Comparison of ENCODE assay signal across 13 cellular contexts in the genomic region with DNA sequence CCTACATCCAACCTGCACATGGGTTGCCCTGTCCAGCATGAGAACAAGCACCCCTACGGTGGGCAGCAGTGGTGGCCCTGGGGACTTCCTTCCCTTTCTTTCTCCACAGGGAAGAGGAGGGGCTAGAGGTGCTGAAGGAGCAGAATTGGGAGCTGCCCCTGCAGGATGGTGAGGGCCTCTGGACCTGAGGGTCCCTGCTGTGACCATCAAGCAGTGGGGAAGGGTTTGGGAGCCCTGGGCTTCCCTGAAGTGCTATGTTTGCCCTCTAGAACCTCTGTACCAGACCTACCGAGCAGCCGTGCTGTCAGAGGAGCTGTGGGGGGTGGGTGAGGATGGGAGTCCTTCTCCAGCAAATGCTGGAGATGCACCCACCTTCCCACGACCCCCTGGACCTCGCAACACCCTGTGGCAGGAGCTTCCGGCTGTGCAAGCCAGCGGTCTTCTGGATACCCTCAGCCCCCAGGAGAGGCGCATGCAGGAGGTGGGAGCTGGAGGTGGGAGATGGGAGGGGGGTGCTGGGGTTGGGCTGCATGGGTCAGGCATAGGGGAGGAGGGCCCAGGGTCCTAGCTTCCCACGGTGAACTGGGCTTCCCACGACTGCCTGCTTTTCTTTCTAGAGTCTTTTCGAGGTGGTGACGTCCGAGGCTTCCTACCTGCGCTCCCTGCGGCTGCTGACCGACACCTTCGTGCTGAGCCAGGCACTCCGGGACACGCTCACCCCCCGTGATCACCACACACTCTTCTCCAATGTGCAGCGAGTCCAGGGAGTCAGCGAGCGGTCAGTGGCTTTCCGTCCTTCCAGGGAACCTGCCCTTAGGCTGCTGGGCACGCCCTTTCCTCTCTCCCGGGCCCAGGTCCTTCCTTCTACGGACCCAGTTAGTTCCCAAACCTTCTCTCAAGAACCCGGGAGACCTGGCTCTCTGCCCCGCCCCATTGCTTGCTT. TPM values are rescaled to one million over a fixed set of nuclear protein-coding genes. Genes with fewer than 3 reads are reported as not detected.
A peak's percentile ranks its signal among the peaks of the same experiment; 100 is the strongest.
DNase-seq lines count a peak whose midpoint lies in the region; ATAC-seq, FAIRE-seq and TF ChIP-seq lines count a peak whose summit lies in the region.
"Had no signal": no experiment of that assay in that cellular context is flagged by ENCODE, and none has a peak within 500 bp of the region (broad histone marks: within the 10 kb centered on the region; RNA-seq: fewer than 3 reads in every experiment).

No MANE protein-coding gene starts in this region.

- no peaks in the 10 kb centered on the region for H3K36me3 Mint-ChIP-seq in astrocyte (ENCODE audit: low read depth, unreplicated experiment)

- no peaks in the 10 kb centered on the region for H4K20me1 ChIP-seq in astrocyte (ENCODE audit: insufficient read depth, low read length)

- H2BK12ac ChIP-seq in neuronal stem cell (ENCODE audit: low read length), result no peak overlapping the region

- H3K14ac ChIP-seq in neuronal stem cell (ENCODE audit: low read length), result peak overlapping the region; percentile 86

- no peaks in the 10 kb centered on the region for H3K79me2 ChIP-seq in astrocyte (ENCODE audit: insufficient read depth, low read length)

- H3K18ac ChIP-seq in neuronal stem cell (ENCODE audit: low read length), result peak overlapping the region; percentile 79

- H3K27ac ChIP-seq in astrocyte (ENCODE audit: low read depth, low read length) (no peak overlapping the region), iPS-18a (ENCODE audit: low read length) (no peak overlapping the region), neuronal stem cell (replicated peaks; ENCODE audit: low read length) (no peak overlapping the region)

- H3K4me3 ChIP-seq in astrocyte (ENCODE audit: insufficient read depth, low read depth, low read length) (no peak overlapping the region), iPS-18a (ENCODE audit: low read length) (peak overlapping the region; percentile 79), neuronal stem cell (ENCODE audit: low read length in 2 of 2) (peak overlapping the region; percentile 5 to 72)

- no peak for ATAC-seq in GM21526 (IDR thresholded peaks at IDR 0.05; ENCODE audit: low FRiP score, unreplicated experiment)
- ATAC-seq in GM18861 (IDR thresholded peaks at IDR 0.05; ENCODE audit: unreplicated experiment), result no peak
- ATAC-seq: Right ventricle myocardium inferior had no signal

- H3K79me1 ChIP-seq in neuronal stem cell (ENCODE audit: low read depth, low read length), result no peaks in the 10 kb centered on the region

- H4K8ac ChIP-seq in neuronal stem cell (ENCODE audit: low read depth, low read length), result no peak overlapping the region

- peak overlapping the region; percentile 53 for H2AK5ac ChIP-seq in neuronal stem cell (ENCODE audit: low read depth, low read length)

- no peak for FAIRE-seq in astrocyte (lab: Jason Lieb, UNC)

- H3K4me1 Mint-ChIP-seq in astrocyte (ENCODE audit: low read depth, unreplicated experiment), result peaks cover 8% of the 10 kb centered on the region

- WGBS in neuronal stem cell (ENCODE audit: extremely low coverage in 2 of 2, insufficient read length in 2 of 2, insufficient replicate concordance in 1 of 2), 2 donors, result no CpG with 5 or more reads among the region's 29 CpGs

- peak overlapping the region; percentile 90 for H3K23ac ChIP-seq in neuronal stem cell (ENCODE audit: low read depth, low read length, poor library complexity)

- no peak overlapping the region for H3K4me3 Mint-ChIP-seq in astrocyte (ENCODE audit: unreplicated experiment)

- H3K27me3 Mint-ChIP-seq in astrocyte (ENCODE audit: low read depth, unreplicated experiment), result peaks cover 62% of the 10 kb centered on the region

- H3K4me2 ChIP-seq in astrocyte (ENCODE audit: low read length) (peak overlapping the region; percentile 52), neuronal stem cell (ENCODE audit: insufficient read depth, low read length, poor library complexity, severe bottlenecking) (peak overlapping the region; percentile 85)

- DNase-seq in astrocyte (ENCODE audit: low read depth), result no peak
- no peak for DNase-seq in neuronal stem cell (ENCODE audit: low spot score)
- DNase-seq in NCI-H1436 treated with DMSO at 0.1 percent for 48 hours (lab: John Stamatoyannopoulos, UW), result no peak
- DNase-seq in hippocampal formation (lab: John Stamatoyannopoulos, UW), result no peak
- DNase-seq: AML-193; aorta; effector CD8-positive, alpha-beta T cell; T-helper 9 cell had no signal

- H2BK5ac ChIP-seq in neuronal stem cell (ENCODE audit: low read length), result peak overlapping the region; percentile 71

- peak overlapping the region; percentile 35 for H2AFZ ChIP-seq in astrocyte (ENCODE audit: low read depth, low read length)
- peak overlapping the region; percentile 83 for H2AFZ ChIP-seq in neuronal stem cell (ENCODE audit: low read length)

- H4K91ac ChIP-seq in neuronal stem cell (ENCODE audit: low read depth, low read length, poor library complexity), result no peak overlapping the region

- H3K9ac ChIP-seq in ES-I3 (ENCODE audit: low read depth, low read length) (peak overlapping the region; percentile 62), astrocyte (ENCODE audit: low read length) (no peak overlapping the region), iPS-18a (ENCODE audit: low read length) (peak overlapping the region; percentile 15), neuronal stem cell (ENCODE audit: low read depth, low read length, poor library complexity) (peak overlapping the region; percentile 74)

- H3K36me3 ChIP-seq in ES-I3 (ENCODE audit: insufficient read depth, low read length), result no peaks in the 10 kb centered on the region
- H3K36me3 ChIP-seq in astrocyte (ENCODE audit: insufficient read depth, low read length), result no peaks in the 10 kb centered on the region
- no peaks in the 10 kb centered on the region for H3K36me3 ChIP-seq in iPS-18a (ENCODE audit: control insufficient read depth, low read depth, low read length)
- no peaks in the 10 kb centered on the region for H3K36me3 ChIP-seq in neuronal stem cell (replicated peaks in 1 of 2; ENCODE audit: control insufficient read depth in 2 of 2, insufficient read depth in 2 of 2, low read length in 2 of 2)

- no peak overlapping the region for H3K27ac Mint-ChIP-seq in astrocyte (ENCODE audit: unreplicated experiment)

- H2BK15ac ChIP-seq in neuronal stem cell (ENCODE audit: low read length), result peak overlapping the region; percentile 56

- peaks cover 42% of the 10 kb centered on the region for H3K27me3 ChIP-seq in astrocyte (ENCODE audit: insufficient read depth, low read length)
- H3K27me3 ChIP-seq in iPS-18a (ENCODE audit: control insufficient read depth, insufficient read depth, low read length), result peaks cover 35% of the 10 kb centered on the region
- H3K27me3 ChIP-seq in neuronal stem cell (ENCODE audit: control insufficient read depth in 3 of 3, insufficient read depth in 3 of 3, low read depth in 1 of 3, low read length in 3 of 3), result peaks cover 5 to 88% (median 24%) of the 10 kb centered on the region in 3 experiments

- no peaks in the 10 kb centered on the region for H3K9me3 Mint-ChIP-seq in astrocyte (ENCODE audit: unreplicated experiment)

- H3K4me1 ChIP-seq in ES-I3 (ENCODE audit: insufficient read depth, low read length) (peaks cover 16% of the 10 kb centered on the region; the same call in 1 of the 2 replicates), astrocyte (ENCODE audit: insufficient read depth, low read length) (no peaks in the 10 kb centered on the region), iPS-18a (ENCODE audit: control insufficient read depth, low read depth, low read length) (peaks cover 4% of the 10 kb centered on the region), neuronal stem cell (ENCODE audit: control insufficient read depth in 2 of 2, insufficient read depth in 1 of 2, low read depth in 1 of 2, low read length in 2 of 2) (peaks cover 6 to 18% of the 10 kb centered on the region in 2 donors)

- no peak for TF ChIP-seq CTCF in astrocyte (IDR thresholded peaks at IDR 0.05; ENCODE audit: insufficient read depth, low read depth, low read length)

- no peaks in the 10 kb centered on the region for H3K9me3 ChIP-seq in ES-I3 (ENCODE audit: control insufficient read depth, insufficient read depth, low read length)
- no peaks in the 10 kb centered on the region for H3K9me3 ChIP-seq in astrocyte (ENCODE audit: insufficient read depth, low read depth, low read length)
- H3K9me3 ChIP-seq in iPS-18a (ENCODE audit: control insufficient read depth, low read depth, low read length), result no peaks in the 10 kb centered on the region
- H3K9me3 ChIP-seq in neuronal stem cell (replicated peaks in 1 of 2; ENCODE audit: control insufficient read depth in 2 of 2, insufficient read depth in 1 of 2, low read depth in 1 of 2, low read length in 2 of 2), result no peaks in the 10 kb centered on the region

- no peak overlapping the region for H3K4ac ChIP-seq in neuronal stem cell (ENCODE audit: low read length)

- H2BK120ac ChIP-seq in neuronal stem cell (ENCODE audit: low read depth, low read length), result peak overlapping the region; percentile 83

RNA-seq across cellular contexts. Expression of a gene that starts 5.0 kb away (rescaled TPM):
- total RNA-seq in astrocyte, result 0.23 TPM in 1 of 2 replicates, not detected in the other
- polyA plus RNA-seq in neuronal stem cell (2013, experiment 1 of 2), result 0.11 TPM
- polyA plus RNA-seq in neuronal stem cell (2013, experiment 2 of 2), result 0.11 TPM

RNA-seq across cellular contexts. Expression of a gene that starts 19.9 kb away (rescaled TPM):
- 2.1 and 2.8 TPM in 2 replicates for total RNA-seq in astrocyte
- 1.6 TPM for polyA plus RNA-seq in neuronal stem cell (2013, experiment 1 of 2)
- polyA plus RNA-seq in neuronal stem cell (2013, experiment 2 of 2), result 2.2 TPM

RNA-seq across cellular contexts. Expression of a gene that starts 24.6 kb away (rescaled TPM):
- not detected in 2 replicates for total RNA-seq in astrocyte
- polyA plus RNA-seq in neuronal stem cell (2013, experiment 1 of 2), result not detected
- polyA plus RNA-seq in neuronal stem cell (2013, experiment 2 of 2), result not detected
- total RNA-seq: aorta, Right ventricle myocardium inferior had no signal
- polyA plus RNA-seq: aorta had no signal

RNA-seq across cellular contexts. Expression of a gene that starts 26.6 kb away (rescaled TPM):
- total RNA-seq in astrocyte, result 14.1 and 16.1 TPM in 2 replicates
- polyA plus RNA-seq in neuronal stem cell (2013, experiment 1 of 2), result 66.9 TPM
- polyA plus RNA-seq in neuronal stem cell (2013, experiment 2 of 2), result 66.2 TPM
